In genomic region chr5:137666109-137666850, GRCh38 we compare ENCODE assay signal across 8 cellular contexts.
DNase-seq lines count a peak whose midpoint lies in the region; ATAC-seq and TF ChIP-seq lines count a peak whose summit lies in the region.

No MANE protein-coding gene starts in this region.

- TF ChIP-seq CTCF in choroid plexus epithelial cell (conservative IDR thresholded peaks at IDR 0.05; ENCODE audit: low read depth, low read length) = no peak

- DNase-seq in NCI-H1105 (lab: John Stamatoyannopoulos, UW) (peak; percentile 4), NCI-H1105 treated with DMSO at 0.1 percent for 48 hours (lab: John Stamatoyannopoulos, UW) (no peak), UCSD-AML1 (lab: John Stamatoyannopoulos, UW; ENCODE audit: unreplicated experiment) (peak; percentile 50), choroid plexus epithelial cell (ENCODE audit: low read depth) (peak; percentile 56), 8988T (no peak), HPDE6-E6E7 (ENCODE audit: extremely low spot score) (no peak)
- peak; percentile 5 to 13 for DNase-seq in stimulated activated CD4-positive, alpha-beta T cell treated with anti-CD3 and anti-CD28 coated beads, Interleukin-15, amount 100 ng/mL, for 48 hours (ENCODE audit: low read depth in 2 of 2)

- peak; percentile 100 for ATAC-seq in HG03103 (IDR thresholded peaks at IDR 0.05; ENCODE audit: low read depth, unreplicated experiment)

- H3K4me3 ChIP-seq in choroid plexus epithelial cell (ENCODE audit: low read depth, low read length) = no peak overlapping the region

Comparison
In these comparisons a context has a peak if more than half of its experiments do, and no peak if none do; other contexts are left out.
1. DNase-seq: peak in NCI-H1105 (single experiment), UCSD-AML1 (single experiment), choroid plexus epithelial cell (single experiment) and stimulated activated CD4-positive, alpha-beta T cell treated with anti-CD3 and anti-CD28 coated beads, Interleukin-15, amount 100 ng/mL, for 48 hours (2 of 2); none in NCI-H1105 treated with DMSO at 0.1 percent for 48 hours (single experiment), 8988T (single experiment) and HPDE6-E6E7 (single experiment).